In genomic region chr3:107545680-107546120, GRCh38 we compare ENCODE assay signal across 22 cellular contexts. TPM values are rescaled to one million over a fixed set of nuclear protein-coding genes. Genes with fewer than 3 reads are reported as not detected.
DNase-seq lines count a peak whose midpoint lies in the region; FAIRE-seq and TF ChIP-seq lines count a peak whose summit lies in the region.
"Had no signal": no experiment of that assay in that cellular context is flagged by ENCODE, and none has a peak within 500 bp of the region (broad histone marks: within the 10 kb centered on the region; RNA-seq: fewer than 3 reads in every experiment).

No MANE protein-coding gene starts in this region.

- WGBS in mammary epithelial cell (ENCODE audit: low coverage, missing lambda C conversion rate), result 100% methylated on average over 1 of the region's 1 CpG

- H3K4me3 Mint-ChIP-seq in activated CD4-positive, alpha-beta memory T cell treated with anti-CD3 and anti-CD28 coated beads for 36 hours, result no peak overlapping the region
- H3K4me3 Mint-ChIP-seq: activated naive CD4-positive, alpha-beta T cell treated with anti-CD3 and anti-CD28 coated beads, Interleukin-2, amount 10 ng/mL, durations not matched to agents 7 days and 5 days; mesothelial cell of epicardium had no signal

- no peaks in the 10 kb centered on the region for H3K4me1 ChIP-seq in mammary epithelial cell (ENCODE audit: insufficient read depth, low read length)
- no peaks in the 10 kb centered on the region for H3K4me1 ChIP-seq in breast epithelium
- no peaks in the 10 kb centered on the region for H3K4me1 ChIP-seq in HEK293 (ENCODE audit: control insufficient read depth, insufficient read depth, low read length)
- H3K4me1 ChIP-seq: Caco-2, SJSA1, vagina had no signal

- no peaks in the 10 kb centered on the region for H3K9me3 ChIP-seq in mammary epithelial cell (replicated peaks; ENCODE audit: insufficient read depth, low read length)
- no peaks in the 10 kb centered on the region for H3K9me3 ChIP-seq in breast epithelium
- H3K9me3 ChIP-seq in HEK293 (ENCODE audit: control insufficient read depth, insufficient read depth, low read depth, low read length), result no peaks in the 10 kb centered on the region
- H3K9me3 ChIP-seq: Caco-2, SJSA1, vagina had no signal

- H3K36me3 ChIP-seq in mammary epithelial cell (ENCODE audit: insufficient read depth, low read length) (no peaks in the 10 kb centered on the region), breast epithelium (no peaks in the 10 kb centered on the region), HEK293 (ENCODE audit: control insufficient read depth in 2 of 2, insufficient read depth in 1 of 2, low read length in 2 of 2) (peaks cover 0 to 4% of the 10 kb centered on the region in 2 experiments; a peak in 1 of 3 replicates), bronchial epithelial cell (ENCODE audit: control insufficient read depth, insufficient read depth, low read length) (no peaks in the 10 kb centered on the region)
- H3K36me3 ChIP-seq: vagina had no signal

- H3K27me3 Mint-ChIP-seq in activated CD4-positive, alpha-beta memory T cell treated with anti-CD3 and anti-CD28 coated beads for 36 hours, result no peaks in the 10 kb centered on the region
- H3K27me3 Mint-ChIP-seq: activated naive CD4-positive, alpha-beta T cell treated with anti-CD3 and anti-CD28 coated beads, Interleukin-2, amount 10 ng/mL, durations not matched to agents 7 days and 5 days had no signal

- peaks cover 19% of the 10 kb centered on the region for H3K79me2 ChIP-seq in mammary epithelial cell (ENCODE audit: insufficient read depth, low read length)

- no peak for TF ChIP-seq POLR2A in breast epithelium (IDR thresholded peaks at IDR 0.05)

- H3K27ac Mint-ChIP-seq in activated CD4-positive, alpha-beta memory T cell treated with anti-CD3 and anti-CD28 coated beads for 36 hours, result no peak overlapping the region
- H3K27ac Mint-ChIP-seq: activated naive CD4-positive, alpha-beta T cell treated with anti-CD3 and anti-CD28 coated beads, Interleukin-2, amount 10 ng/mL, durations not matched to agents 7 days and 5 days had no signal

- no peak for TF ChIP-seq CTCF in mammary epithelial cell (conservative IDR thresholded peaks at IDR 0.05 in 1 of 2, IDR thresholded peaks at IDR 0.05 in 1 of 2; ENCODE audit: extremely low read depth in 1 of 2, insufficient read depth in 1 of 2, low read depth in 1 of 2, low read length in 2 of 2)
- TF ChIP-seq CTCF in breast epithelium (IDR thresholded peaks at IDR 0.05), result no peak
- TF ChIP-seq CTCF in HEK293 (tag by site-specific recombination; IDR thresholded peaks at IDR 0.05), result no peak
- no peak for TF ChIP-seq CTCF in bronchial epithelial cell (IDR thresholded peaks at IDR 0.05; ENCODE audit: insufficient read depth, low read length, severe bottlenecking)

- peaks cover 26% of the 10 kb centered on the region for H3K4me1 Mint-ChIP-seq in activated CD4-positive, alpha-beta memory T cell treated with anti-CD3 and anti-CD28 coated beads for 36 hours (ENCODE audit: low read depth)
- H3K4me1 Mint-ChIP-seq: activated naive CD4-positive, alpha-beta T cell treated with anti-CD3 and anti-CD28 coated beads, Interleukin-2, amount 10 ng/mL, durations not matched to agents 7 days and 5 days had no signal

- no peak overlapping the region for H3K4me2 ChIP-seq in mammary epithelial cell (ENCODE audit: insufficient read depth, low read depth, low read length)

- peak; percentile 68 for FAIRE-seq in bronchial epithelial cell (lab: Jason Lieb, UNC)

- H3K4me3 ChIP-seq in mammary epithelial cell (replicated peaks in 1 of 3; ENCODE audit: insufficient read depth in 1 of 3, low read depth in 2 of 3, low read length in 3 of 3) (no peak overlapping the region), breast epithelium (no peak overlapping the region), HEK293 (ENCODE audit: low read depth, low read length) (no peak overlapping the region), bronchial epithelial cell (ENCODE audit: low read depth, low read length) (no peak overlapping the region)
- H3K4me3 ChIP-seq: SJSA1, vagina had no signal

- peaks cover 15% of the 10 kb centered on the region for H3K36me3 Mint-ChIP-seq in activated CD4-positive, alpha-beta memory T cell treated with anti-CD3 and anti-CD28 coated beads for 36 hours

- BruUV-seq in mammary epithelial cell (replicated peaks; lab: Mats Ljungman, UMichigan), result no TSS peak

- dilution Hi-C loops in mammary epithelial cell (cut with HindIII; ENCODE audit: low sequenced_read_pairs), result no loop called here

- H3K9ac ChIP-seq in mammary epithelial cell (ENCODE audit: insufficient read depth, low read length), result no peak overlapping the region

- H3K9me3 Mint-ChIP-seq in activated CD4-positive, alpha-beta memory T cell treated with anti-CD3 and anti-CD28 coated beads for 36 hours, result peaks cover 2% of the 10 kb centered on the region

- in situ Hi-C loops in mammary epithelial cell (cut with MboI; ENCODE audit: low sequenced_read_pairs in 2 of 2), result loop anchor here in 1 of 2 donors (25.0 kb wide), 1 partner anchor 283 kb away; no protein-coding TSS in a partner anchor

- H3K27ac ChIP-seq in mammary epithelial cell (ENCODE audit: insufficient read depth, low read depth, low read length) (no peak overlapping the region), breast epithelium (no peak overlapping the region), HEK293 (ENCODE audit: extremely low read depth, low read depth, low read length) (no peak overlapping the region)
- H3K27ac ChIP-seq: HL-60, SJSA1, vagina had no signal

- no peaks in the 10 kb centered on the region for H4K20me1 ChIP-seq in mammary epithelial cell (ENCODE audit: insufficient read depth, low read length)

- H3K27me3 ChIP-seq in mammary epithelial cell (ENCODE audit: insufficient read depth, low read length), result no peaks in the 10 kb centered on the region
- H3K27me3 ChIP-seq in breast epithelium, result no peaks in the 10 kb centered on the region
- no peaks in the 10 kb centered on the region for H3K27me3 ChIP-seq in bronchial epithelial cell (ENCODE audit: control insufficient read depth, insufficient read depth, low read length)
- H3K27me3 ChIP-seq: SJSA1, vagina had no signal

- POLR2A ChIA-PET in HEK293 (lab: Yijun Ruan, JAX), result no interaction called here
- POLR2A ChIA-PET in activated CD4-positive, alpha-beta memory T cell treated with anti-CD3 and anti-CD28 coated beads for 36 hours (lab: Charles Lee), result no interaction called here

- intact Hi-C loops in mammary epithelial cell (cut with micrococcal nuclease) (no loop called here), breast epithelium (cut with DNase I; ENCODE audit: low total_unique reads) (no loop called here), posterior vena cava (cut with DNase I) (no loop called here)
- intact Hi-C loops in activated CD4-positive, alpha-beta memory T cell treated with anti-CD3 and anti-CD28 coated beads for 36 hours (cut with micrococcal nuclease), result no loop called here

- DNase-seq in mammary epithelial cell, result peak; percentile 14
- no peak for DNase-seq in breast epithelium (ENCODE audit: low spot score in 2 of 2)
- DNase-seq in bronchial epithelial cell (ENCODE audit: low read depth), result no peak
- peak; percentile 53 for DNase-seq in renal cortical epithelial cell (ENCODE audit: low read depth)
- DNase-seq in activated CD4-positive, alpha-beta memory T cell treated with anti-CD3 and anti-CD28 coated beads for 36 hours, result no peak
- no peak for DNase-seq in epidermal melanocyte (ENCODE audit: insufficient read length, low spot score)
- no peak for DNase-seq in posterior vena cava (ENCODE audit: low spot score)
- DNase-seq: activated CD4-positive, alpha-beta T cell treated with anti-CD3 and anti-CD28 coated beads for 48 hours; activated naive CD4-positive, alpha-beta T cell treated with anti-CD3 and anti-CD28 coated beads, Interleukin-2, amount 10 ng/mL, durations not matched to agents 7 days and 5 days; Caco-2; caudate nucleus; KBM-7; kidney; NCI-H1092; NCI-H2081 treated with DMSO at 0.1 percent for 48 hours; NCI-H526; T-helper 9 cell had no signal

- H2AFZ ChIP-seq in mammary epithelial cell (ENCODE audit: low read depth, low read length), result no peak overlapping the region

- CTCF ChIA-PET in mammary epithelial cell (lab: Charles Lee; ENCODE audit: low non-redundant PET), result no interaction called here
- CTCF ChIA-PET in HEK293 (lab: Yijun Ruan, JAX), result interaction anchor here (0.8 kb wide), 1 partner anchor 310 kb away, joined by 4 read pairs; no protein-coding TSS in a partner anchor
- CTCF ChIA-PET in activated CD4-positive, alpha-beta memory T cell treated with anti-CD3 and anti-CD28 coated beads for 36 hours (lab: Charles Lee), result interaction anchor here (0.9 to 1.0 kb wide), 2 partner anchors 124 to 274 kb away, joined by 3 to 4 read pairs; no protein-coding TSS in a partner anchor

TF ChIP-seq in HEK293, 187 proteins besides CTCF, POLR2A, EP300 and RAD21 (continues in another document):
- peak; percentile 70 for TF ChIP-seq PRDM6 (tag by site-specific recombination; IDR thresholded peaks at IDR 0.05)

RNA-seq across cellular contexts. Expression of gene BBX, which starts 22.9 kb away (rescaled TPM):
- total RNA-seq in mammary epithelial cell (10 to 100 TPM; 62.9 to 89.2 TPM), breast epithelium (10 to 100 TPM; 59.0 to 95.9 (median 70.8) TPM), bronchial epithelial cell (49.5 and 59.7 TPM in 2 replicates), renal cortical epithelial cell (65.8 and 141 TPM in 2 replicates), posterior vena cava (10 to 100 TPM; 62.4 to 66.6 TPM)
- polyA plus RNA-seq in mammary epithelial cell, result 38.1 TPM
- 237 TPM for polyA minus RNA-seq in mammary epithelial cell
- 10 to 100 TPM; 39.9 to 40.9 TPM for total RNA-seq in activated CD4-positive, alpha-beta memory T cell treated with anti-CD3 and anti-CD28 coated beads for 36 hours

Comparison
In these comparisons a context has a peak if more than half of its experiments do, and no peak if none do; other contexts are left out.
1. DNase-seq: peak in mammary epithelial cell (single experiment) and renal cortical epithelial cell (single experiment); none in breast epithelium (0 of 2), bronchial epithelial cell (single experiment), activated CD4-positive, alpha-beta memory T cell treated with anti-CD3 and anti-CD28 coated beads for 36 hours (single experiment), epidermal melanocyte (single experiment) and posterior vena cava (single experiment).